In the genomic region with DNA sequence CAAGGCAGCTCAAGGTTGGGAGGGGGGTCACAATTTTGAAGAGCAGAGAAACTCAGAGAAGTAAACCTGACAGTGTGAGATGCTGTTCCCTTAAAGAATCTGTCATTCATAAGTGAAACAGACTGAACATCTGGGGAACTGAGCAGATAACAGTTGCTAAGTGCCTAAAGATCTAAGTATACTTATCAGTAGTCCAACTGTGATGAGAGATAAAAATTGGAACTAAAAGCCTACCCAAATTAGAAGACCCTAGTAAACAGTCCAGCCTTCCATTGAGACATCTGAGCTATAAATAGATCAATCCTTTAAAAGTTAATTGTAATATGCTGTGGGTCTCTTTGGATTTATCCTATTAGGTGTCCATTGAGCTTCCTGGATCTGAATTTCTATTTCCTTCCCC, we compare ENCODE assay signal across 23 cellular contexts.
"Had no signal": no experiment of that assay in that cellular context is flagged by ENCODE, and none has a peak within 500 bp of the region (broad histone marks: within the 10 kb centered on the region; RNA-seq: fewer than 3 reads in every experiment).

No MANE protein-coding gene starts in this region.

- H3K36me3 ChIP-seq: left lung, lower lobe of right lung, neutrophil, ovary, right atrium auricular region, right lobe of liver, tibial nerve, uterus had no signal

- H3K27me3 ChIP-seq: left lung, neutrophil, ovary, right atrium auricular region, right lobe of liver, tibial nerve, uterus had no signal

- DNase-seq: hypothalamus; immature natural killer cell; kidney; left colon; left lung; lower lobe of right lung; naive thymus-derived CD8-positive, alpha-beta T cell; occipital lobe; ovary; right lobe of liver; stimulated activated CD4-positive, alpha-beta T cell treated with anti-CD3 and anti-CD28 coated beads, Interleukin-1b, Interleukin-23, amount 100 ng/mL, for 48 hours; stimulated activated CD4-positive, alpha-beta T cell treated with anti-CD3 and anti-CD28 coated beads, Interleukin-2, amount 100 ng/mL, for 48 hours; stimulated activated CD4-positive, alpha-beta T cell treated with anti-CD3 and anti-CD28 coated beads, Interleukin-4, amount 100 ng/mL, for 4 hours; stimulated activated CD8-positive, alpha-beta memory T cell treated with anti-CD3 and anti-CD28 coated beads, Interleukin-4, amount 100 ng/mL, for 48 hours; stimulated activated naive CD4-positive, alpha-beta T cell treated with Interleukin-2 at 50 U/mL for 16 hours; stimulated activated naive CD8-positive, alpha-beta T cell treated with anti-CD3 and anti-CD28 coated beads, Interleukin-15, amount 100 ng/mL, for 72 hours; substantia nigra; uterus had no signal

- H3K4me3 ChIP-seq: left lung, lower lobe of right lung, ovary, right atrium auricular region, right lobe of liver, smooth muscle cell, tibial nerve, uterus had no signal

- ATAC-seq: left colon; left lung; lower lobe of right lung; naive thymus-derived CD8-positive, alpha-beta T cell; right lobe of liver; stimulated activated memory B cell treated with anti-CD40 and anti-IgM and Interleukin-4, amounts not matched to agents 10 μg/mL and 1 μg/mL and 100 μg/mL, for 72 hours; stimulated activated naive CD8-positive, alpha-beta T cell treated with anti-CD3 and anti-CD28 coated beads, Interleukin-15, amount 100 ng/mL, for 72 hours had no signal

- H3K27ac ChIP-seq: left lung, lower lobe of right lung, neutrophil, ovary, right atrium auricular region, right lobe of liver, tibial nerve, uterus had no signal

- H3K4me2 ChIP-seq: smooth muscle cell had no signal

- H3K4me1 ChIP-seq: left lung, lower lobe of right lung, right atrium auricular region, right lobe of liver, tibial nerve, uterus had no signal

- H3K9me3 ChIP-seq: neutrophil, ovary, right lobe of liver, uterus had no signal
